Comparison of ENCODE assay signal across 21 cellular contexts in genomic region chr10:54614062-54614461, GRCh38.
DNase-seq lines count a peak whose midpoint lies in the region; ATAC-seq and TF ChIP-seq lines count a peak whose summit lies in the region.
"Had no signal": no experiment of that assay in that cellular context is flagged by ENCODE, and none has a peak within 500 bp of the region (broad histone marks: within the 10 kb centered on the region; RNA-seq: fewer than 3 reads in every experiment).

No MANE protein-coding gene starts in this region.

- no peak overlapping the region for H3K27ac Mint-ChIP-seq in activated T-cell treated with anti-CD3 and anti-CD28 coated beads, Interleukin-2, amount 50 U/mL, for 24 hours
- H3K27ac Mint-ChIP-seq: CD4-positive, alpha-beta T cell had no signal

- H3K36me3 ChIP-seq in heart left ventricle = no peaks in the 10 kb centered on the region
- H3K36me3 ChIP-seq: MG63 had no signal

- H3K27me3 ChIP-seq in heart left ventricle = no peaks in the 10 kb centered on the region
- H3K27me3 ChIP-seq: MG63 had no signal

- intact Hi-C loops in Right ventricle myocardium superior (cut with DNase I) = no loop called here
- intact Hi-C loops in heart left ventricle (cut with DNase I) = no loop called here

- no peaks in the 10 kb centered on the region for H3K4me1 ChIP-seq in heart left ventricle

- no peaks in the 10 kb centered on the region for H3K4me1 Mint-ChIP-seq in activated T-cell treated with anti-CD3 and anti-CD28 coated beads, Interleukin-2, amount 50 U/mL, for 24 hours (ENCODE audit: low read depth)
- H3K4me1 Mint-ChIP-seq: H9 had no signal

- no peak for TF ChIP-seq CTCF in heart left ventricle (IDR thresholded peaks at IDR 0.05)
- TF ChIP-seq CTCF in fibroblast of mammary gland (conservative IDR thresholded peaks at IDR 0.05; ENCODE audit: control insufficient read depth, insufficient read depth, low read depth, low read length) = no peak

- H3K4me3 Mint-ChIP-seq in activated T-cell treated with anti-CD3 and anti-CD28 coated beads, Interleukin-2, amount 50 U/mL, for 24 hours = no peak overlapping the region
- H3K4me3 Mint-ChIP-seq: CD4-positive, alpha-beta T cell; H9 had no signal

- H3K36me3 Mint-ChIP-seq in activated T-cell treated with anti-CD3 and anti-CD28 coated beads, Interleukin-2, amount 50 U/mL, for 24 hours (ENCODE audit: low read depth) = no peaks in the 10 kb centered on the region

- DNase-seq in Right ventricle myocardium superior = no peak
- no peak for DNase-seq in heart left ventricle
- DNase-seq in fibroblast of mammary gland (ENCODE audit: low read depth) = peak; percentile 4
- DNase-seq in renal cortical epithelial cell (ENCODE audit: low read depth) = peak; percentile 4
- no peak for DNase-seq in foreskin melanocyte
- DNase-seq in activated T-cell treated with anti-CD3 and anti-CD28 coated beads, Interleukin-2, amount 50 U/mL, for 24 hours = no peak
- DNase-seq in C1 segment of cervical spinal cord (lab: John Stamatoyannopoulos, UW) = no peak
- DNase-seq: CD4-positive, alpha-beta T cell; H9; Kasumi-1; MG63; NCI-H1105 treated with DMSO at 0.1 percent for 48 hours; NCI-H146; NCI-H1930; NCI-H2107; NCI-H446; NCI-H524 treated with DMSO at 0.1 percent for 48 hours; RPMI8226; SHP77 treated with DMSO at 0.1 percent for 48 hours had no signal

- peaks cover 7% of the 10 kb centered on the region for H3K9me3 Mint-ChIP-seq in activated T-cell treated with anti-CD3 and anti-CD28 coated beads, Interleukin-2, amount 50 U/mL, for 24 hours
- H3K9me3 Mint-ChIP-seq: H9 had no signal

- WGBS in heart left ventricle, 4 donors = 32 to 67% (median 44%) methylated on average over 1 of the region's 1 CpG

- no peaks in the 10 kb centered on the region for H3K27me3 Mint-ChIP-seq in activated T-cell treated with anti-CD3 and anti-CD28 coated beads, Interleukin-2, amount 50 U/mL, for 24 hours
- H3K27me3 Mint-ChIP-seq: CD4-positive, alpha-beta T cell had no signal

- no peak overlapping the region for H3K27ac ChIP-seq in heart left ventricle

- H3K9me3 ChIP-seq in heart left ventricle = no peaks in the 10 kb centered on the region
- H3K9me3 ChIP-seq: MG63 had no signal

- ATAC-seq in Right ventricle myocardium superior (ENCODE audit: poor library complexity) (peak; percentile 57), heart left ventricle (no peak)
- ATAC-seq: HepG2, K562 had no signal

- H3K4me3 ChIP-seq in heart left ventricle = no peak overlapping the region
- H3K4me3 ChIP-seq in fibroblast of mammary gland (ENCODE audit: control insufficient read depth, low read depth, low read length) = no peak overlapping the region
- H3K4me3 ChIP-seq: K562, MG63 had no signal

- TF ChIP-seq POLR2A in heart left ventricle (IDR thresholded peaks at IDR 0.05) = no peak

Comparison
In these comparisons a context has a peak if more than half of its experiments do, and no peak if none do; other contexts are left out.
1. DNase-seq: peak in fibroblast of mammary gland (single experiment) and renal cortical epithelial cell (single experiment); none in Right ventricle myocardium superior (single experiment), heart left ventricle (0 of 5), foreskin melanocyte (single experiment), activated T-cell treated with anti-CD3 and anti-CD28 coated beads, Interleukin-2, amount 50 U/mL, for 24 hours (single experiment) and C1 segment of cervical spinal cord (0 of 14).